8 cellular contexts compared by ENCODE assay signal in the genomic region with DNA sequence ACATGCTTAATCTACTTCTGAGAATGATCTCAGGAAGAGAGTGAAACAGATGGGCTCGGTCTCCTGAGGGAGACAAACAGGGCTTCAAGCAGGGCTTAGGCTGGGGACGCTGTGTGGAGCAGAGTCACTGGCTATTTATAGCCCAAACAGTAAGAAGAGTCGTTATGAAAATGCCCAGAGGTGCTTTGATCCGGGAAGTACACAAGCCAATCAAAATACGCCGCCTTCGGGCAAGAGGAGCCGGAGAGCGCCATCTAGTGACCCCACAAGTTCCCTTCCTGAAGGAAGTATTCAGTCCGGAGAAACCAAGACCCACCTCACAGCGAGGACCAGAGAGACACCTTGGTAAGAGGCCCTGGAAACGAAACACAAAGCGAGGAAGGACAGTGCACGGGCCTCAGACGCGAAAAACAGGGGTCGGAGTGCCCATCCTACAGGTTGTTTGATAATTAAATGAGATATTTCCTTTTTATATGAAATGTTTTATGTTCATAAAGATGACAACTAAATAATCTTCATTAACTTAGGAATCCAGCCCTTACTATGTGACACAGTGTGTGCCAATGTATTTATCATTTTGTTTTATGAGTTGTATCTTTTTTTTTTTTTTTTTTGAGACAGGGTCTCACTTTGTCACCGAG. TPM values are rescaled to one million over a fixed set of nuclear protein-coding genes. Genes with fewer than 3 reads are reported as not detected.
DNase-seq lines count a peak whose midpoint lies in the region; ATAC-seq and TF ChIP-seq lines count a peak whose summit lies in the region.

No MANE protein-coding gene starts in this region.

- peak overlapping the region; percentile 6; the same call in 1 of the 2 replicates for H3K4me3 ChIP-seq in GM12864 (ENCODE audit: low read depth, low read length)
- H3K4me3 ChIP-seq in tibial nerve: peak overlapping the region in 3 of 4 donors; percentile 21 to 42 (median 31)

- TF ChIP-seq EP300 in tibial nerve (IDR thresholded peaks at IDR 0.05): peak in 1 of 2 donors; percentile 23

- peak; percentile 89 for TF ChIP-seq CTCF in GM12864 (IDR thresholded peaks at IDR 0.05; ENCODE audit: low read depth, low read length, missing control alignments)
- peak; percentile 73 to 86 (median 82) for TF ChIP-seq CTCF in tibial nerve (IDR thresholded peaks at IDR 0.05)

- peak; percentile 89 for DNase-seq in GM12864 (ENCODE audit: low read depth)
- peak; percentile 85 for DNase-seq in NCI-H1092 (lab: John Stamatoyannopoulos, UW)
- DNase-seq in SK-N-DZ (ENCODE audit: low spot score): peak; percentile 86
- DNase-seq in activated naive CD4-positive, alpha-beta T cell treated with anti-CD3 and anti-CD28 coated beads, Interleukin-2, amount 10 ng/mL, durations not matched to agents 7 days and 5 days: peak; percentile 88
- DNase-seq in glomerular visceral epithelial cell (ENCODE audit: extremely low spot score): peak; percentile 90
- peak; percentile 87 for DNase-seq in pons (ENCODE audit: low spot score)
- DNase-seq in tibial nerve (ENCODE audit: low spot score in 2 of 2): peak; percentile 72 to 80

- 6 to 8% methylated on average over 18 of the region's 18 CpGs for WGBS in tibial nerve, 2 donors

- H3K4me1 ChIP-seq in tibial nerve: peaks cover 0 to 17% (median 0%) of the 10 kb centered on the region in 4 donors

- H3K27ac Mint-ChIP-seq in activated naive CD4-positive, alpha-beta T cell treated with anti-CD3 and anti-CD28 coated beads, Interleukin-2, amount 10 ng/mL, durations not matched to agents 7 days and 5 days: peak overlapping the region; percentile 40

- H3K36me3 ChIP-seq in tibial nerve: no peaks in the 10 kb centered on the region

- H3K27me3 ChIP-seq in tibial nerve: no peaks in the 10 kb centered on the region

- ATAC-seq in HG02610 (IDR thresholded peaks at IDR 0.05; ENCODE audit: unreplicated experiment): peak; percentile 90

- H3K4me3 Mint-ChIP-seq in activated naive CD4-positive, alpha-beta T cell treated with anti-CD3 and anti-CD28 coated beads, Interleukin-2, amount 10 ng/mL, durations not matched to agents 7 days and 5 days: peak overlapping the region; percentile 22

- peaks cover 7% of the 10 kb centered on the region for H3K27me3 Mint-ChIP-seq in activated naive CD4-positive, alpha-beta T cell treated with anti-CD3 and anti-CD28 coated beads, Interleukin-2, amount 10 ng/mL, durations not matched to agents 7 days and 5 days

- peak overlapping the region; percentile 9 to 61 (median 44) for H3K27ac ChIP-seq in tibial nerve

- peaks cover 10% of the 10 kb centered on the region for H3K9me3 Mint-ChIP-seq in activated naive CD4-positive, alpha-beta T cell treated with anti-CD3 and anti-CD28 coated beads, Interleukin-2, amount 10 ng/mL, durations not matched to agents 7 days and 5 days

- H3K4me1 Mint-ChIP-seq in activated naive CD4-positive, alpha-beta T cell treated with anti-CD3 and anti-CD28 coated beads, Interleukin-2, amount 10 ng/mL, durations not matched to agents 7 days and 5 days: peaks cover 10% of the 10 kb centered on the region

- CTCF ChIA-PET in activated naive CD4-positive, alpha-beta T cell treated with anti-CD3 and anti-CD28 coated beads, Interleukin-2, amount 10 ng/mL, durations not matched to agents 7 days and 5 days (lab: Charles Lee): interaction anchor here (0.7 kb wide), 1 partner anchor 308 kb away, joined by 3 read pairs; no protein-coding TSS in a partner anchor

- H3K36me3 Mint-ChIP-seq in activated naive CD4-positive, alpha-beta T cell treated with anti-CD3 and anti-CD28 coated beads, Interleukin-2, amount 10 ng/mL, durations not matched to agents 7 days and 5 days: no peaks in the 10 kb centered on the region

- peaks cover 0 to under 1% (median 0%) of the 10 kb centered on the region in 4 donors for H3K9me3 ChIP-seq in tibial nerve

- no peak for TF ChIP-seq POLR2A in tibial nerve (IDR thresholded peaks at IDR 0.05)

RNA-seq across cellular contexts. Expression of a gene that starts 25.0 kb away (rescaled TPM):
- 47.1 and 50.8 TPM in 2 replicates for polyA plus RNA-seq in SK-N-DZ (2014; cell fraction: cytosol; rRNA removed)
- polyA plus RNA-seq in SK-N-DZ (2014; cell fraction: nucleus; rRNA removed): 19.9 and 29.8 TPM in 2 replicates
- 100 to 1,000 TPM in 1 of 4 donors, 10 to 100 TPM in 3; 61.2 to 109 (median 74.6) TPM for total RNA-seq in tibial nerve

Comparison
In these comparisons a context has a peak if more than half of its experiments do, and no peak if none do; other contexts are left out.
1. Peak in every context shown above with its lines: DNase-seq, ATAC-seq, H3K4me3 ChIP-seq and H3K27ac ChIP-seq.